In the genomic region with DNA sequence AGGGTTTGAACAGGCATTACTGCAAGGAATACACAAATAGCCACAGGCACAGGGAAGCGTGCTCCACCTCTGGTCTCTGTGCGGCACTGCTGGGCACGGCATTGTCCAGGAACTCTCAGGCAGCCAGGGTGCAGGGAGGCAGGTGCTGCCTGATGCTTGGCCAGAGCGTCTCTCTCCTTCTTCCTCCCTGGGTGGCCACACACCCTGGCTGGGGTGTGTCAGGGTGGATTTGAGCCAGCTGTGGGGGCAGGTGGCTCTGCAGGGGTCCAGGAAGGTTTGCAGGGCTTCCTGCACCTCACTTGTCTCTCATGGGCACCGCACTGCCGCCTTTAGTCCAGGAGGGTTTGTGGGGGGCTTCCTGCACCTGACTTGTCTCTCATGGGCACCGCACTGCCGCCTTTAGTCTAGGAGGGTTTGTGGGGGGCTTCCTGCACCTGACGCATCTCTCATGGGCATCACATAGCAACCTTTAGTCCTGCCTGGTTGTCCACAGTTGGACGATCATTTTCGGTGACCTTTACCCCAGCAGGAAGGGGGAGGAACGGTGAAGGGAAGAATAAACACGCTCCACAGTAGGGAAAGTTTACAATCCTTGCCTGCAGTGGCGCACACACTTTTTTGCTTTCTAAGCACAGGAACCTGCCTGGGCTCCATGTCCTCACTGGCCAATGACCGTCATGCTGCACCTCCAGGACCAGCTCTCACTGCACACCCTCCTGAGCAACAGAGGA, we compare ENCODE assay signal across 15 cellular contexts.
A peak's percentile ranks its signal among the peaks of the same experiment; 100 is the strongest.
DNase-seq lines count a peak whose midpoint lies in the region; TF ChIP-seq lines count a peak whose summit lies in the region.
"Had no signal": no experiment of that assay in that cellular context is flagged by ENCODE, and none has a peak within 500 bp of the region (broad histone marks: within the 10 kb centered on the region; RNA-seq: fewer than 3 reads in every experiment).

No MANE protein-coding gene starts in this region.

- DNase-seq in NK-92 (lab: John Stamatoyannopoulos, UW; ENCODE audit: unreplicated experiment) (peak; percentile 3), WERI-Rb-1 (no peak), coronary artery (ENCODE audit: low spot score) (no peak), NCI-H446 (lab: John Stamatoyannopoulos, UW) (no peak), kidney tubule cell (ENCODE audit: low spot score) (no peak), activated T-cell treated with anti-CD3 and anti-CD28 coated beads for 4 hours (no peak)
- DNase-seq in NK-92 treated with Interleukin-12 subunit alpha and Interleukin-12 subunit beta, amount 100 ng/mL, for 24 hours (lab: John Stamatoyannopoulos, UW), result no peak
- DNase-seq: DMS79, MV-4-11, NCI-H1417 treated with DMSO at 0.1 percent for 48 hours, NCI-H2107, NCI-H226, NCI-H69 had no signal

- H3K27me3 ChIP-seq in WERI-Rb-1 (ENCODE audit: insufficient read depth, low read depth, severe bottlenecking), result no peaks in the 10 kb centered on the region
- H3K27me3 ChIP-seq in liver (ENCODE audit: control insufficient read depth in 4 of 4, insufficient read depth in 4 of 4, low read length in 3 of 4), result no peaks in the 10 kb centered on the region

- no peak for TF ChIP-seq RAD21 in liver (IDR thresholded peaks at IDR 0.05)

- peaks cover 0 to 4% (median 3%) of the 10 kb centered on the region in 4 donors for H3K4me1 ChIP-seq in liver (ENCODE audit: control insufficient read depth in 4 of 4, insufficient read depth in 4 of 4, low read length in 3 of 4)

- H3K9me3 ChIP-seq in WERI-Rb-1 (ENCODE audit: severe bottlenecking), result no peaks in the 10 kb centered on the region
- no peaks in the 10 kb centered on the region for H3K9me3 ChIP-seq in liver (ENCODE audit: control insufficient read depth in 4 of 4, low read length in 3 of 4)

- H3K27ac ChIP-seq in WERI-Rb-1, result no peak overlapping the region
- no peak overlapping the region for H3K27ac ChIP-seq in liver (ENCODE audit: low read depth in 1 of 2, low read length in 2 of 2)
- H3K27ac ChIP-seq in coronary artery, result no peak overlapping the region

- TF ChIP-seq CTCF in WERI-Rb-1 (IDR thresholded peaks at IDR 0.05; ENCODE audit: low read depth, low read length) (0 out of 2 replicates have a peak, but pooled peaks have one; percentile 7), liver (IDR thresholded peaks at IDR 0.05; ENCODE audit: low read depth, low read length, missing input control) (no peak), coronary artery (IDR thresholded peaks at IDR 0.05) (no peak)

- H3K36me3 ChIP-seq in WERI-Rb-1 (no peaks in the 10 kb centered on the region), liver (ENCODE audit: control insufficient read depth in 4 of 4, insufficient read depth in 3 of 4, low read depth in 1 of 4, low read length in 3 of 4) (no peaks in the 10 kb centered on the region)

- H3K9ac ChIP-seq in liver (ENCODE audit: low read depth in 1 of 2, low read length in 2 of 2), result no peak overlapping the region

- H3K4me3 ChIP-seq in WERI-Rb-1 (ENCODE audit: low read depth, low read length) (no peak overlapping the region), liver (ENCODE audit: low read depth in 1 of 3, low read length in 3 of 3) (no peak overlapping the region), coronary artery (no peak overlapping the region)
- H3K4me3 ChIP-seq: GM12878 had no signal

- WGBS in liver, result 60% methylated on average over 15 of the region's 15 CpGs

TF ChIP-seq in liver, 16 proteins besides CTCF, POLR2A, EP300 and RAD21:
- no peak for TF ChIP-seq YY1 (IDR thresholded peaks at IDR 0.05)
- peak; percentile 23 to 40 for TF ChIP-seq HNF4A (conservative IDR thresholded peaks at IDR 0.05)
- TF ChIP-seq NR2F2 (IDR thresholded peaks at IDR 0.05), result no peak
- peak; percentile 67 for TF ChIP-seq SP1 (IDR thresholded peaks at IDR 0.05)
- peak in 1 of 2 donors; percentile 49 for TF ChIP-seq RXRA (IDR thresholded peaks at IDR 0.05)
TF ChIP-seq in liver: peak in this region for 3.
